12 cellular contexts compared by ENCODE assay signal in the genomic region with DNA sequence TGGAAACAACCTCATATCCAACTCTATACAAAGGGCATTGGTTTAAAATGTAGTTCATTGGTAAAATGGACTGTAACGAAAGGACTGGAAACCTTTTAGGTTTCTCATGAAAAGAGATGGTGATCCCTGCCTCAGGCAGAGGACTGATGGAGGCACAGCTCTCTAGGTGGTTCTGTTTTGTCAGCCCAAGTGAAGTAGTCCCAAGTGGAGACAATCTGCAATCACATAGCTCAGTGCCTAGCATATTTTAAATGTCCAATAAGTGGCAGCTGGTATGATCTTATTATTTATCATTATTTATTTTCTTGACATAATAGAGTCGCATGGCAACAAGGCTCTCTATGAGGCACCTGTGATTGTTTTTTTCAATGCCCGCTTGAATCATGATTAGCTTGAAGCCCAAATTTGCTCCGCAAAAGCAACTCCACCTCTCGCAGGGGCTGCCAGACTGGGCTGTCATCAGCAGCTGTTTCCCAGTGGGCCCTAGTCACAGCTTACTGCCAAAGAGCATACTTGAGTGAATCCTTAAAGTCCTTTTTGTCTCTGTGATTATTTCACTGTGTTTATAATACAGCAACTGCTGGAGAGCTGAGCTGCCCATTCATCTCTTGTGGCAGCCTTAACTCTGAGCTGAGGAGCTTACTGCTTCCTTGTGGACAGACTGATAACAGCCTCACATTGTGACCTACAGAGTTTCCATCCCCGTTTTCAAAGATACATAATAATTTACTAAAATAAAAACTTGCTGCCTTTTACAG. TPM values are rescaled to one million over a fixed set of nuclear protein-coding genes. Genes with fewer than 3 reads are reported as not detected.
DNase-seq lines count a peak whose midpoint lies in the region; FAIRE-seq and TF ChIP-seq lines count a peak whose summit lies in the region.
"Had no signal": no experiment of that assay in that cellular context is flagged by ENCODE, and none has a peak within 500 bp of the region (broad histone marks: within the 10 kb centered on the region; RNA-seq: fewer than 3 reads in every experiment).

No MANE protein-coding gene starts in this region.

- H3K36me3 Mint-ChIP-seq in osteocyte (ENCODE audit: unreplicated experiment) = no peaks in the 10 kb centered on the region

- no peaks in the 10 kb centered on the region for H3K4me1 Mint-ChIP-seq in osteocyte (ENCODE audit: unreplicated experiment)

- H4K20me1 ChIP-seq in H1 (replicated peaks in 1 of 2; ENCODE audit: control insufficient read depth in 1 of 2, insufficient read depth in 2 of 2, low read length in 2 of 2) = no peaks in the 10 kb centered on the region

- H3K23ac ChIP-seq in H1 (ENCODE audit: insufficient read length) (no peak overlapping the region), neuronal stem cell (ENCODE audit: low read depth, low read length, poor library complexity) (no peak overlapping the region)

- no peak overlapping the region for H3K27ac Mint-ChIP-seq in osteocyte (ENCODE audit: unreplicated experiment)
- H3K27ac Mint-ChIP-seq: activated T-helper 17 cell treated with anti-CD3 and anti-CD28 coated beads, Interleukin-2, amount 50 U/mL, for 72 hours had no signal

- H3K9me3 Mint-ChIP-seq in osteocyte (ENCODE audit: unreplicated experiment) = no peaks in the 10 kb centered on the region
- H3K9me3 Mint-ChIP-seq: activated T-helper 17 cell treated with anti-CD3 and anti-CD28 coated beads, Interleukin-2, amount 50 U/mL, for 72 hours had no signal

- H4K91ac ChIP-seq in H1 (replicated peaks; ENCODE audit: insufficient read length, low read length) = no peak overlapping the region
- H4K91ac ChIP-seq in neuronal stem cell (ENCODE audit: low read depth, low read length, poor library complexity) = no peak overlapping the region

- no peak for TF ChIP-seq POLR2A in H1 (IDR thresholded peaks at IDR 0.05; ENCODE audit: control extremely low read depth in 1 of 2, low read depth in 2 of 2, low read length in 2 of 2)
- no peak for TF ChIP-seq POLR2A in tibial nerve (IDR thresholded peaks at IDR 0.05)

- H3K27ac ChIP-seq in H1 (ENCODE audit: low read depth, low read length) = no peak overlapping the region
- H3K27ac ChIP-seq in neuronal stem cell (replicated peaks; ENCODE audit: low read length) = no peak overlapping the region
- H3K27ac ChIP-seq in tibial nerve = no peak overlapping the region

- CTCF ChIA-PET in H1 (lab: Charles Lee; ENCODE audit: partially characterized antibody) = interaction anchor here (0.8 to 1.4 kb wide), 3 partner anchors 10 to 492 kb away, joined by 3 to 5 read pairs (median 5); no protein-coding TSS in a partner anchor

- no peaks in the 10 kb centered on the region for H3K79me2 ChIP-seq in H1 (ENCODE audit: control insufficient read depth in 1 of 2, insufficient read depth in 2 of 2, low read length in 2 of 2)

- H3K79me1 ChIP-seq in H1 (ENCODE audit: low read depth, low read length) (no peaks in the 10 kb centered on the region), neuronal stem cell (ENCODE audit: low read depth, low read length) (no peaks in the 10 kb centered on the region)

- H3K27me3 ChIP-seq in H1 (replicated peaks in 1 of 4; ENCODE audit: control insufficient read depth in 3 of 4, extremely low read depth in 1 of 4, insufficient read depth in 3 of 4, low read length in 3 of 4) (no peaks in the 10 kb centered on the region), neuronal stem cell (ENCODE audit: control insufficient read depth in 3 of 3, insufficient read depth in 3 of 3, low read depth in 1 of 3, low read length in 3 of 3) (peaks cover 0 to 2% (median 0%) of the 10 kb centered on the region in 3 experiments), tibial nerve (no peaks in the 10 kb centered on the region)

- WGBS in H1 (ENCODE audit: extremely low coverage in 1 of 2, insufficient coverage in 1 of 2, insufficient read length in 1 of 2, insufficient replicate concordance in 2 of 2, low coverage in 1 of 2, low lambda C conversion rate in 2 of 2, missing lambda C conversion rate in 1 of 2), 2 experiments = 86% methylated on average over 6 of the region's 6 CpGs; no CpG with 5 or more reads in 1 of the 2 experiments
- WGBS in neuronal stem cell (ENCODE audit: extremely low coverage in 2 of 2, insufficient read length in 2 of 2, insufficient replicate concordance in 1 of 2), 2 donors = no CpG with 5 or more reads among the region's 6 CpGs
- 59 to 71% methylated on average over 6 of the region's 6 CpGs for WGBS in tibial nerve, 2 donors

- no peak for FAIRE-seq in H1 (lab: Jason Lieb, UNC)

- no peak overlapping the region for H2BK5ac ChIP-seq in H1 (ENCODE audit: low read depth, low read length)
- no peak overlapping the region for H2BK5ac ChIP-seq in neuronal stem cell (ENCODE audit: low read length)

- H2BK12ac ChIP-seq in H1 (ENCODE audit: low read depth, low read length) = no peak overlapping the region
- no peak overlapping the region for H2BK12ac ChIP-seq in neuronal stem cell (ENCODE audit: low read length)

- TF ChIP-seq EP300 in H1 (IDR thresholded peaks at IDR 0.05; ENCODE audit: borderline replicate concordance in 1 of 2, low read depth in 2 of 2, low read length in 2 of 2) (no peak), tibial nerve (IDR thresholded peaks at IDR 0.05) (no peak)

- POLR2A ChIA-PET in H1 (lab: Charles Lee; ENCODE audit: partially characterized antibody) = interaction anchor here (1.0 kb wide), 1 partner anchor 130 kb away, joined by 3 read pairs; no protein-coding TSS in a partner anchor

- no peak overlapping the region for H2BK120ac ChIP-seq in H1 (replicated peaks; ENCODE audit: low read depth, low read length)
- no peak overlapping the region for H2BK120ac ChIP-seq in neuronal stem cell (ENCODE audit: low read depth, low read length)

- H2AFZ ChIP-seq in H1 (ENCODE audit: low read length) (peak overlapping the region; percentile 88), neuronal stem cell (ENCODE audit: low read length) (no peak overlapping the region)

- peak in 2 of 3 experiments; percentile 17 to 28; a peak in 1 of 4 replicates for TF ChIP-seq CTCF in H1 (IDR thresholded peaks at IDR 0.05; ENCODE audit: control extremely low read depth in 1 of 3, insufficient read depth in 1 of 3, low read depth in 1 of 3, low read length in 3 of 3)
- TF ChIP-seq CTCF in osteocyte (IDR thresholded peaks at IDR 0.05) = peak; percentile 12
- peak in 2 of 5 experiments; percentile 6 to 14 for TF ChIP-seq CTCF in tibial nerve (IDR thresholded peaks at IDR 0.05)

- H3K4me1 ChIP-seq in H1 (replicated peaks in 1 of 4; ENCODE audit: control insufficient read depth in 3 of 4, insufficient read depth in 4 of 4, low read length in 3 of 4) = 0 out of 7 replicates have a peak, but pooled peaks cover 0 to 2% (median 0%) of the 10 kb centered on the region in 4 experiments
- peaks cover 0 to 2% of the 10 kb centered on the region in 2 donors for H3K4me1 ChIP-seq in neuronal stem cell (ENCODE audit: control insufficient read depth in 2 of 2, insufficient read depth in 1 of 2, low read depth in 1 of 2, low read length in 2 of 2)
- peaks cover 0 to 17% (median 4%) of the 10 kb centered on the region in 4 donors for H3K4me1 ChIP-seq in tibial nerve

- no peak overlapping the region for H4K5ac ChIP-seq in H1 (ENCODE audit: insufficient read length, low read depth, low read length)

- H3K36me3 ChIP-seq in H1 (ENCODE audit: control insufficient read depth in 2 of 4, insufficient read depth in 4 of 4, low read length in 3 of 4) = no peaks in the 10 kb centered on the region
- H3K36me3 ChIP-seq in neuronal stem cell (replicated peaks in 1 of 2; ENCODE audit: control insufficient read depth in 2 of 2, insufficient read depth in 2 of 2, low read length in 2 of 2) = no peaks in the 10 kb centered on the region
- H3K36me3 ChIP-seq in tibial nerve = no peaks in the 10 kb centered on the region

- H3K9ac ChIP-seq in H1 (replicated peaks in 1 of 4; ENCODE audit: extremely low read depth in 1 of 4, low read depth in 3 of 4, low read length in 3 of 4) = no peak overlapping the region
- H3K9ac ChIP-seq in neuronal stem cell (ENCODE audit: low read depth, low read length, poor library complexity) = no peak overlapping the region

- H3K18ac ChIP-seq in H1 (ENCODE audit: extremely low read depth, low read length) (no peak overlapping the region), neuronal stem cell (ENCODE audit: low read length) (no peak overlapping the region)

- H4K8ac ChIP-seq in H1 (ENCODE audit: extremely low read depth, insufficient read depth, low read length) (no peak overlapping the region), neuronal stem cell (ENCODE audit: low read depth, low read length) (no peak overlapping the region)

- H3K4ac ChIP-seq in H1 (replicated peaks; ENCODE audit: insufficient read length, low read depth, low read length) (no peak overlapping the region), neuronal stem cell (ENCODE audit: low read length) (no peak overlapping the region)

- H3K4me2 ChIP-seq in H1 (ENCODE audit: insufficient read depth in 1 of 2, low read depth in 2 of 2, low read length in 2 of 2) = no peak overlapping the region
- H3K4me2 ChIP-seq in neuronal stem cell (ENCODE audit: insufficient read depth, low read length, poor library complexity, severe bottlenecking) = no peak overlapping the region

- no peaks in the 10 kb centered on the region for H3K9me3 ChIP-seq in H1 (ENCODE audit: insufficient read depth in 2 of 2, low read depth in 1 of 2, low read length in 1 of 2)
- H3K9me3 ChIP-seq in neuronal stem cell (replicated peaks in 1 of 2; ENCODE audit: control insufficient read depth in 2 of 2, insufficient read depth in 1 of 2, low read depth in 1 of 2, low read length in 2 of 2) = no peaks in the 10 kb centered on the region
- no peaks in the 10 kb centered on the region for H3K9me3 ChIP-seq in tibial nerve

- TF ChIP-seq RAD21 in H1 (IDR thresholded peaks at IDR 0.05 in 1 of 2, conservative IDR thresholded peaks at IDR 0.05 in 1 of 2; ENCODE audit: low read depth in 2 of 2, low read length in 2 of 2) = peak; percentile 35 to 44

- H2BK20ac ChIP-seq in H1 (ENCODE audit: low read length) = no peak overlapping the region

- no peak overlapping the region for H3K4me3 ChIP-seq in H1 (ENCODE audit: extremely low read depth in 1 of 4, insufficient read depth in 2 of 4, low read depth in 3 of 4, low read length in 4 of 4)
- no peak overlapping the region for H3K4me3 ChIP-seq in neuronal stem cell (ENCODE audit: low read length in 2 of 2)
- H3K4me3 ChIP-seq in tibial nerve = no peak overlapping the region

- H3K14ac ChIP-seq in H1 (ENCODE audit: insufficient read length) (no peak overlapping the region), neuronal stem cell (ENCODE audit: low read length) (no peak overlapping the region)

- H3K4me3 Mint-ChIP-seq in osteocyte (ENCODE audit: unreplicated experiment) = no peak overlapping the region

- peak; percentile 32 for DNase-seq in EL
- DNase-seq in NCI-H345 treated with DMSO at 0.1 percent for 48 hours (lab: John Stamatoyannopoulos, UW; ENCODE audit: unreplicated experiment) = peak; percentile 35
- no peak for DNase-seq in H1 (ENCODE audit: low read depth in 1 of 2, low spot score in 2 of 2)
- no peak for DNase-seq in osteocyte (ENCODE audit: extremely low spot score, unreplicated experiment)
- no peak for DNase-seq in SHP77 treated with DMSO at 0.1 percent for 48 hours (lab: John Stamatoyannopoulos, UW)
- no peak for DNase-seq in NCI-H1092 (lab: John Stamatoyannopoulos, UW)
- DNase-seq in neuronal stem cell (ENCODE audit: low spot score) = no peak
- no peak for DNase-seq in tibial nerve (ENCODE audit: low spot score in 2 of 2)
- DNase-seq: NCI-H2029; stimulated activated CD4-positive, alpha-beta T cell treated with anti-CD3 and anti-CD28 coated beads, Interleukin-15, amount 100 ng/mL, for 24 hours; stimulated activated naive CD4-positive, alpha-beta T cell had no signal

- H3K27me3 Mint-ChIP-seq in osteocyte (ENCODE audit: unreplicated experiment) = no peaks in the 10 kb centered on the region

- H2BK15ac ChIP-seq in H1 (ENCODE audit: low read length) (no peak overlapping the region), neuronal stem cell (ENCODE audit: low read length) (no peak overlapping the region)

- no peak overlapping the region for H2AK5ac ChIP-seq in H1 (ENCODE audit: low read depth, low read length)
- no peak overlapping the region for H2AK5ac ChIP-seq in neuronal stem cell (ENCODE audit: low read depth, low read length)

- no peak overlapping the region for H3K56ac ChIP-seq in H1 (replicated peaks; ENCODE audit: insufficient read length, low read depth, low read length)

- H3K23me2 ChIP-seq in H1 (ENCODE audit: low read depth, low read length) = no peaks in the 10 kb centered on the region

RNA-seq across cellular contexts. Expression of a gene that starts 19.7 kb away (rescaled TPM):
- 32.5 and 39.1 TPM in 2 replicates for total RNA-seq in H1 (2021; fragmentation: NEBNext Ultra II Directional; extraction: Animal tissue kit (Norgen Biotek cat#: 25700))
- polyA plus RNA-seq in H1 (2011; rRNA removed) = 6.9 and 10.1 TPM in 2 replicates
- 10.4 TPM for polyA plus RNA-seq in H1 (2011; cell fraction: cytosol; rRNA removed)
- 7.6 TPM for polyA plus RNA-seq in H1 (2011; cell fraction: nucleus; rRNA removed)
- polyA plus RNA-seq in H1 (2012, experiment 1 of 2) = 8.7 to 19.2 TPM (median 10.0 TPM) in 4 replicates
- 1.1 TPM for polyA plus RNA-seq in H1 (2012, experiment 2 of 2)
- polyA plus RNA-seq in H1 (2013, experiment 1 of 2) = 32.4 TPM
- polyA plus RNA-seq in H1 (2013, experiment 2 of 2) = 33.9 TPM
- 34.4 and 46.8 TPM in 2 replicates for polyA minus RNA-seq in H1 (2011; rRNA and poly(A)+ RNA removed)
- 20.0 TPM for polyA minus RNA-seq in H1 (2011; cell fraction: cytosol; rRNA and poly(A)+ RNA removed)
- 23.8 TPM for polyA minus RNA-seq in H1 (2011; cell fraction: nucleus; rRNA and poly(A)+ RNA removed)
- total RNA-seq in osteocyte = 21.1 and 22.4 TPM in 2 replicates
- polyA plus RNA-seq in neuronal stem cell (2013, experiment 1 of 2) = 3.0 TPM
- 2.8 TPM for polyA plus RNA-seq in neuronal stem cell (2013, experiment 2 of 2)
- total RNA-seq in tibial nerve = 10 to 100 TPM; 11.8 to 22.8 (median 18.7) TPM

Comparison
In these comparisons a context has a peak if more than half of its experiments do, and no peak if none do; other contexts are left out.
1. DNase-seq: peak in EL (single experiment) and NCI-H345 treated with DMSO at 0.1 percent for 48 hours (single experiment); none in H1 (0 of 2), osteocyte (single experiment), SHP77 treated with DMSO at 0.1 percent for 48 hours (single experiment), NCI-H1092 (single experiment), neuronal stem cell (single experiment) and tibial nerve (0 of 2).